ENCODE assay signal across 8 cellular contexts in genomic region chr14:23286020-23286903, GRCh38. TPM values are rescaled to one million over a fixed set of nuclear protein-coding genes. Genes with fewer than 3 reads are reported as not detected.
DNase-seq lines count a peak whose midpoint lies in the region; ATAC-seq and TF ChIP-seq lines count a peak whose summit lies in the region.

TSS of gene HOMEZ (minus strand) at chr14:23286132. CDS start at chr14:23285952, 180 bp downstream.

- no peak for TF ChIP-seq CTCF in activated B cell treated with CpG ODN at 0.5 μM for 24 hours (IDR thresholded peaks at IDR 0.05)

- H3K27ac Mint-ChIP-seq in activated B cell treated with CpG ODN at 0.5 μM for 24 hours = peak within 1 kb of the TSS; percentile 90

- in situ Hi-C loops in GM18951 (cut with MboI; ENCODE audit: low sequenced_read_pairs, unreplicated experiment) = no loop called here

- H3K27me3 Mint-ChIP-seq in activated B cell treated with CpG ODN at 0.5 μM for 24 hours = no peaks in the 10 kb centered on the region

- no peaks in the 10 kb centered on the region for H3K9me3 Mint-ChIP-seq in activated B cell treated with CpG ODN at 0.5 μM for 24 hours

- DNase-seq in AG08396 (ENCODE audit: low spot score) (peak; percentile 98), NCI-H345 (lab: John Stamatoyannopoulos, UW) (peak; percentile 99), activated B cell treated with CpG ODN at 0.5 μM for 24 hours (peak; percentile 97), islet precursor cell (peak; percentile 100)
- DNase-seq in central memory CD4-positive, alpha-beta T cell = peak; percentile 95
- DNase-seq in stimulated activated CD4-positive, alpha-beta T cell treated with anti-CD3 and anti-CD28 coated beads, Interleukin-12 subunit alpha, Interleukin-12 subunit beta, amount 100 ng/mL, for 48 hours (ENCODE audit: low read depth in 2 of 3, low spot score in 1 of 3) = peak; percentile 95 to 98 (median 97)

- peak; percentile 80 for TF ChIP-seq POLR2A in GM18951 (IDR thresholded peaks at IDR 0.05; ENCODE audit: extremely low read depth, insufficient read depth, insufficient read length)

- intact Hi-C loops in activated B cell treated with CpG ODN at 0.5 μM for 24 hours (cut with micrococcal nuclease) = loop anchor here (1.0 kb wide), 4 partner anchors 9 to 183 kb away; partner anchors contain the start of genes NGDN and PABPN1

- CTCF ChIA-PET in activated B cell treated with CpG ODN at 0.5 μM for 24 hours (lab: Charles Lee) = interaction anchor here (0.9 to 2.0 kb wide), 5 partner anchors 10 to 165 kb away, joined by 3 to 14 read pairs (median 6); no protein-coding TSS in a partner anchor

- POLR2A ChIA-PET in activated B cell treated with CpG ODN at 0.5 μM for 24 hours (lab: Charles Lee) = interaction anchor here (0.6 to 3.4 kb wide), 7 partner anchors 9 to 449 kb away, joined by 3 to 44 read pairs (median 13); partner anchors contain the start of genes ACIN1, C14orf119, PABPN1 and PPP1R3E

- ATAC-seq in HG03196 (IDR thresholded peaks at IDR 0.05; ENCODE audit: unreplicated experiment) = peak; percentile 98
- peak; percentile 97 for ATAC-seq in activated B cell treated with CpG ODN at 0.5 μM for 24 hours (ENCODE audit: low read depth)

- peaks cover 18% of the 10 kb centered on the region for H3K4me1 Mint-ChIP-seq in activated B cell treated with CpG ODN at 0.5 μM for 24 hours

- H3K4me3 Mint-ChIP-seq in activated B cell treated with CpG ODN at 0.5 μM for 24 hours = peak within 1 kb of the TSS; percentile 96

- H3K36me3 Mint-ChIP-seq in activated B cell treated with CpG ODN at 0.5 μM for 24 hours (ENCODE audit: low read depth) = peaks cover 7% of the 10 kb centered on the region

RNA-seq across cellular contexts. Expression of gene HOMEZ, which starts in this region (rescaled TPM):
- 10.8 and 11.5 TPM in 2 replicates for total RNA-seq in activated B cell treated with CpG ODN at 0.5 μM for 24 hours

Comparison
In these comparisons a context has a peak if more than half of its experiments do, and no peak if none do; other contexts are left out.
1. Peak in every context shown above with its lines: DNase-seq and ATAC-seq.